21 cellular contexts compared by ENCODE assay signal in genomic region chr17:29862951-29863350, GRCh38.
DNase-seq lines count a peak whose midpoint lies in the region; ATAC-seq and TF ChIP-seq lines count a peak whose summit lies in the region.
"Had no signal": no experiment of that assay in that cellular context is flagged by ENCODE, and none has a peak within 500 bp of the region (broad histone marks: within the 10 kb centered on the region; RNA-seq: fewer than 3 reads in every experiment).

No MANE protein-coding gene starts in this region.

- H3K4me1 ChIP-seq in cardiac muscle cell (ENCODE audit: low read depth) (peaks cover 28% of the 10 kb centered on the region), neutrophil (ENCODE audit: control insufficient read depth in 1 of 2, insufficient read depth in 1 of 2, low read depth in 1 of 2, low read length in 1 of 2) (peaks cover 33 to 48% of the 10 kb centered on the region in 2 experiments), stomach (peaks cover 0 to 26% (median 13%) of the 10 kb centered on the region in 4 donors), testis (no peaks in the 10 kb centered on the region)
- H3K4me1 ChIP-seq: A549, BE2C, Caco-2 had no signal

- intact Hi-C loops in left ventricle myocardium superior (cut with micrococcal nuclease): no loop called here
- intact Hi-C loops in stomach (cut with DNase I; ENCODE audit: low total_unique reads): no loop called here
- intact Hi-C loops in testis (cut with DNase I; ENCODE audit: low total_unique reads): no loop called here

- H3K4me3 ChIP-seq in cardiac muscle cell (no peak overlapping the region), neutrophil (ENCODE audit: low read depth in 1 of 2, low read length in 1 of 2) (no peak overlapping the region), stomach (no peak overlapping the region), testis (no peak overlapping the region)
- H3K4me3 ChIP-seq: A549, BLaER1, GM12878 had no signal

- no peak for TF ChIP-seq POLR2A in stomach (IDR thresholded peaks at IDR 0.05)
- TF ChIP-seq POLR2A in testis (IDR thresholded peaks at IDR 0.05): no peak

- H3K36me3 ChIP-seq in cardiac muscle cell (no peaks in the 10 kb centered on the region), neutrophil (no peaks in the 10 kb centered on the region), stomach (no peaks in the 10 kb centered on the region), testis (ENCODE audit: low read depth, missing control alignments) (no peaks in the 10 kb centered on the region)
- H3K36me3 ChIP-seq: BE2C had no signal

- no peak for ATAC-seq in left ventricle myocardium superior
- ATAC-seq: A549; CD8-positive, alpha-beta T cell; GM12878 had no signal

- H3K27me3 ChIP-seq in cardiac muscle cell (no peaks in the 10 kb centered on the region), neutrophil (no peaks in the 10 kb centered on the region), stomach (no peaks in the 10 kb centered on the region), testis (no peaks in the 10 kb centered on the region)
- H3K27me3 ChIP-seq: BE2C, BLaER1 had no signal

- H3K27ac ChIP-seq in cardiac muscle cell: peak overlapping the region; percentile 12
- peak overlapping the region; percentile 17 for H3K27ac ChIP-seq in neutrophil
- no peak overlapping the region for H3K27ac ChIP-seq in stomach
- no peak overlapping the region for H3K27ac ChIP-seq in testis
- H3K27ac ChIP-seq: 22Rv1, A549, BLaER1, C4-2B had no signal

- no peak for TF ChIP-seq CTCF in cardiac muscle cell (IDR thresholded peaks at IDR 0.05; ENCODE audit: low read depth, low read length)
- TF ChIP-seq CTCF in neutrophil (IDR thresholded peaks at IDR 0.05): no peak
- TF ChIP-seq CTCF in stomach (IDR thresholded peaks at IDR 0.05): no peak
- no peak for TF ChIP-seq CTCF in testis (IDR thresholded peaks at IDR 0.05)

- H3K9me3 ChIP-seq in cardiac muscle cell (ENCODE audit: low read depth): no peaks in the 10 kb centered on the region
- no peaks in the 10 kb centered on the region for H3K9me3 ChIP-seq in neutrophil
- H3K9me3 ChIP-seq in stomach: no peaks in the 10 kb centered on the region
- H3K9me3 ChIP-seq in testis: no peaks in the 10 kb centered on the region
- H3K9me3 ChIP-seq: A549, BE2C, Caco-2 had no signal

- TF ChIP-seq EP300 in stomach (IDR thresholded peaks at IDR 0.05): no peak

- no peak for DNase-seq in cardiac muscle cell (ENCODE audit: low read depth in 1 of 2, low spot score in 1 of 2)
- DNase-seq in left ventricle myocardium superior: no peak
- DNase-seq in astrocyte of the hippocampus (ENCODE audit: low read depth, low spot score): peak; percentile 26
- peak; percentile 11 for DNase-seq in fibroblast of gingiva (ENCODE audit: low read depth)
- no peak for DNase-seq in stomach
- no peak for DNase-seq in testis
- no peak for DNase-seq in C1 segment of cervical spinal cord (lab: John Stamatoyannopoulos, UW)
- DNase-seq: BE2C; Caco-2; Calu3; CD4-positive, alpha-beta T cell; CD8-positive, alpha-beta T cell; DND-41; EL; GDM1 had no signal

Comparison
In these comparisons a context has a peak if more than half of its experiments do, and no peak if none do; other contexts are left out.
1. DNase-seq: peak in astrocyte of the hippocampus (single experiment) and fibroblast of gingiva (single experiment); none in cardiac muscle cell (0 of 2), left ventricle myocardium superior (single experiment), stomach (single experiment), testis (single experiment) and C1 segment of cervical spinal cord (0 of 14).
2. H3K27ac ChIP-seq: peak in cardiac muscle cell (single experiment) and neutrophil (single experiment); none in stomach (0 of 5) and testis (0 of 2).